ENCODE assay signal across 9 cellular contexts in genomic region chr4:6357476-6357875, GRCh38.
"Had no signal": no experiment of that assay in that cellular context is flagged by ENCODE, and none has a peak within 500 bp of the region (broad histone marks: within the 10 kb centered on the region; RNA-seq: fewer than 3 reads in every experiment).

No MANE protein-coding gene starts in this region.

- FAIRE-seq: H54, HepG2 had no signal

- H3K27me3 Mint-ChIP-seq: IgD-negative memory B cell had no signal

- H3K4me1 Mint-ChIP-seq: IgD-negative memory B cell had no signal

- H2AFZ ChIP-seq: GM23248 had no signal

- H3K27ac Mint-ChIP-seq: H9, IgD-negative memory B cell had no signal

- H3K27ac ChIP-seq: GM23248, HL-60 had no signal

- H3K4me3 Mint-ChIP-seq: H9, IgD-negative memory B cell had no signal

- DNase-seq: GM23248, GOT3, H9, HCEC 1CT, KBM-7 had no signal

- ATAC-seq: HepG2 had no signal

- H3K9ac ChIP-seq: GM23248 had no signal

- H3K4me3 ChIP-seq: GM23248 had no signal

- H3K9me3 Mint-ChIP-seq: H9 had no signal
